Comparison of ENCODE assay signal across 8 cellular contexts in the genomic region with DNA sequence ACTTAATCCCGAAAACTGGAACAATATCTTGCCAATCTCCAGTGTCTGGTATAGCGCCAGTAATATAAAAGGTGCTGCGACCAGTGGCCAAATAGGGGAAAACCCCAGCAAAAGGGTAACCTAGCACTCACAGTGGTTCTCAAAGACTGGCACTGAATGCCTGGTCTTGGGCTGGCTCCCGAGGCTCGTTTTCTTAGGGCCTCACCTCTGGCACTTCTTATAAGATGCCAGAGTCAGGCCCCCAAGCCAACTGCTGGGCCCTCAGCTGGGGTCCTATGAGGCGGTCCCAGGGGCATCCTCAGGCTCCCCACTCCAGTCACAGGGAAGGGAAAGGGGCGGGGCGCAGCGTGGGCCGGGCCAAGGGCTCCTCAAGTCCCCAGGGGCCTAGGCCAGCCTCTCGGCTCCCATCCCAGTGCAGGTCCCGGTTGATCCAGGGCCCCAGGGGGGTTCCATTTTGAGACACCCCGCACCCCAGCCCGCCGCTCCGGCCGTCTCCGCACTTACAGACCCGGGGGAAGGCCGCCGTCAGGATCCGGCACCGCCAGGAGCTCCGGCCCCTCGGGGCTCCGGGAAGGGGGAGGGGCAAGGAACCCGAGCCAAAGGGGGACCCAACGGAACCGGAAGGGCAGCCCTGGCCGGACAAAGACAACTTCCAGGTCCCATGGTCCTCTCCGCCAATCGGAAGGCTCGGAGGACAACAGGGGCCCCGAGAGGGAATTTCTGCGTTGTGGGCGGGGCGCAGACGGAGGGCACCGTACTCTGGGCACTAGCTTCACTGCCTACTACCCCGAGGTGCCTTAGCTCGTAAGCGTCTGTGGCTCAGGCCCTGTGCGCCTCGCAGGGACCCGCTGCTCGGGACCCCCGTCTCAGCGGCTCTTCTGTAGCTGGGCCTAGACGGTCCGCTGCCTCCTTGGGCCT. TPM values are rescaled to one million over a fixed set of nuclear protein-coding genes. Genes with fewer than 3 reads are reported as not detected.
DNase-seq lines count a peak whose midpoint lies in the region; ATAC-seq and TF ChIP-seq lines count a peak whose summit lies in the region.

A gene with protein sequence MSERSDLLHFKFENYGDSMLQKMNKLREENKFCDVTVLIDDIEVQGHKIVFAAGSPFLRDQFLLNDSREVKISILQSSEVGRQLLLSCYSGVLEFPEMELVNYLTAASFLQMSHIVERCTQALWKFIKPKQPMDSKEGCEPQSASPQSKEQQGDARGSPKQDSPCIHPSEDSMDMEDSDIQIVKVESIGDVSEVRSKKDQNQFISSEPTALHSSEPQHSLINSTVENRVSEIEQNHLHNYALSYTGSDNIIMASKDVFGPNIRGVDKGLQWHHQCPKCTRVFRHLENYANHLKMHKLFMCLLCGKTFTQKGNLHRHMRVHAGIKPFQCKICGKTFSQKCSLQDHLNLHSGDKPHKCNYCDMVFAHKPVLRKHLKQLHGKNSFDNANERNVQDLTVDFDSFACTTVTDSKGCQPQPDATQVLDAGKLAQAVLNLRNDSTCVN (minus strand): TSS at position 580 of the 918 bp plus-strand sequence. CDS start 11,578 bp downstream, outside the sequence.

- H3K9me3 Mint-ChIP-seq in glutamatergic neuron (ENCODE audit: unreplicated experiment): no peaks in the 10 kb centered on the region
- H3K9me3 Mint-ChIP-seq in osteocyte (ENCODE audit: unreplicated experiment): no peaks in the 10 kb centered on the region

- no peaks in the 10 kb centered on the region for H3K9me3 ChIP-seq in thymus (ENCODE audit: control insufficient read depth)

- DNase-seq in GM06990 (ENCODE audit: extremely low read depth, insufficient read length) (peak; percentile 89), NB4 (ENCODE audit: low read depth) (peak; percentile 96), SK-N-DZ (ENCODE audit: low spot score) (peak; percentile 96), glutamatergic neuron (peak; percentile 94), osteocyte (ENCODE audit: extremely low spot score, unreplicated experiment) (peak; percentile 96)
- DNase-seq in activated naive CD4-positive, alpha-beta T cell treated with anti-CD3 and anti-CD28 coated beads, Interleukin-2, amount 50 U/mL, for 16 hours: peak; percentile 88

- H3K27ac ChIP-seq in thymus (ENCODE audit: low read depth): peak within 1 kb of the TSS; percentile 71

- peak; percentile 97 for ATAC-seq in HG02571 (IDR thresholded peaks at IDR 0.05; ENCODE audit: unreplicated experiment)

- 1% methylated on average over 50 of the region's 50 CpGs for WGBS in thymus

- H3K36me3 Mint-ChIP-seq in glutamatergic neuron (ENCODE audit: unreplicated experiment): no peaks in the 10 kb centered on the region
- peaks cover 6% of the 10 kb centered on the region for H3K36me3 Mint-ChIP-seq in osteocyte (ENCODE audit: unreplicated experiment)

- peaks cover 11% of the 10 kb centered on the region for H3K4me1 ChIP-seq in thymus (ENCODE audit: control insufficient read depth, insufficient read depth, low read length)

- TF ChIP-seq POLR2A in NB4 (IDR thresholded peaks at IDR 0.05; ENCODE audit: extremely low read depth, insufficient read length): peak; percentile 89

- H3K27ac Mint-ChIP-seq in glutamatergic neuron (ENCODE audit: unreplicated experiment) (peak within 1 kb of the TSS; percentile 85), osteocyte (ENCODE audit: unreplicated experiment) (no peak within 1 kb of the TSS)

- H3K27me3 ChIP-seq in GM06990 (replicated peaks; ENCODE audit: control insufficient read depth, insufficient read depth, low read length): no peaks in the 10 kb centered on the region
- no peaks in the 10 kb centered on the region for H3K27me3 ChIP-seq in thymus (ENCODE audit: control insufficient read depth, insufficient read depth)

- H3K27me3 Mint-ChIP-seq in glutamatergic neuron (ENCODE audit: unreplicated experiment) (peaks cover 1% of the 10 kb centered on the region), osteocyte (ENCODE audit: unreplicated experiment) (no peaks in the 10 kb centered on the region)

- H3K4me3 ChIP-seq in GM06990 (replicated peaks; ENCODE audit: low read depth, low read length) (peak within 1 kb of the TSS; percentile 96), NB4 (ENCODE audit: low read depth, low read length) (peak within 1 kb of the TSS; percentile 96), thymus (ENCODE audit: low read length) (peak within 1 kb of the TSS; percentile 93)

- TF ChIP-seq CTCF in GM06990 (IDR thresholded peaks at IDR 0.05; ENCODE audit: insufficient read depth, low read length, poor library complexity, severe bottlenecking) (no peak), NB4 (IDR thresholded peaks at IDR 0.05; ENCODE audit: low read depth, low read length) (no peak), glutamatergic neuron (IDR thresholded peaks at IDR 0.05; ENCODE audit: partially characterized antibody, unreplicated experiment) (no peak), osteocyte (IDR thresholded peaks at IDR 0.05) (peak; percentile 6)

- H3K36me3 ChIP-seq in GM06990 (ENCODE audit: control insufficient read depth, insufficient read depth, low read length) (no peaks in the 10 kb centered on the region; the same call in 1 of the 2 replicates), thymus (ENCODE audit: control insufficient read depth, insufficient read depth) (peaks cover under 1% of the 10 kb centered on the region)

- H3K4me3 Mint-ChIP-seq in glutamatergic neuron (ENCODE audit: unreplicated experiment): peak within 1 kb of the TSS; percentile 99
- H3K4me3 Mint-ChIP-seq in osteocyte (ENCODE audit: unreplicated experiment): no peak within 1 kb of the TSS

- H3K4me1 Mint-ChIP-seq in glutamatergic neuron (ENCODE audit: low read depth, unreplicated experiment) (peaks cover 3% of the 10 kb centered on the region), osteocyte (ENCODE audit: unreplicated experiment) (peaks cover 22% of the 10 kb centered on the region)

RNA-seq across cellular contexts. Expression of the gene that starts here (rescaled TPM):
- polyA plus RNA-seq in SK-N-DZ (2014; cell fraction: cytosol; rRNA removed): 15.0 and 15.2 TPM in 2 replicates
- polyA plus RNA-seq in SK-N-DZ (2014; cell fraction: nucleus; rRNA removed): 20.1 and 24.9 TPM in 2 replicates
- 10.2 TPM for total RNA-seq in glutamatergic neuron (ENCODE audit: unreplicated experiment)
- total RNA-seq in osteocyte: 8.6 and 9.0 TPM in 2 replicates
- 7.0 TPM for polyA plus RNA-seq in thymus

Comparison
In these comparisons a context has a peak if more than half of its experiments do, and no peak if none do; other contexts are left out.
1. Peak in every context shown above with its lines: DNase-seq, ATAC-seq, H3K4me3 ChIP-seq and H3K27ac ChIP-seq.